ENCODE assay signal across 19 cellular contexts in genomic region chr13:74773263-74773662, GRCh38.
"Had no signal": no experiment of that assay in that cellular context is flagged by ENCODE, and none has a peak within 500 bp of the region (broad histone marks: within the 10 kb centered on the region; RNA-seq: fewer than 3 reads in every experiment).

No MANE protein-coding gene starts in this region.

- H3K27ac ChIP-seq: hepatocyte, sigmoid colon had no signal

- H2AFZ ChIP-seq: hepatocyte had no signal

- H3K4me3 ChIP-seq: dorsolateral prefrontal cortex, hepatocyte, lung, sigmoid colon had no signal

- H3K9me3 ChIP-seq: sigmoid colon had no signal

- DNase-seq: cortex of kidney; dorsolateral prefrontal cortex; effector CD8-positive, alpha-beta T cell; foreskin melanocyte; head of caudate nucleus; left colon; left ventricle myocardium superior; mesendoderm; naive thymus-derived CD4-positive, alpha-beta T cell; nephron progenitor cell; posterior cingulate gyrus; sigmoid colon; small intestine; stimulated activated CD4-positive, alpha-beta T cell treated with anti-CD3 and anti-CD28 coated beads, Interleukin-12 subunit alpha, Interleukin-12 subunit beta, amount 100 ng/mL, for 4 hours; stimulated activated naive CD4-positive, alpha-beta T cell; trophoblast cell had no signal

- H3K27me3 ChIP-seq: dorsolateral prefrontal cortex, hepatocyte, sigmoid colon had no signal

- H3K4me2 ChIP-seq: hepatocyte had no signal

- H3K4me1 ChIP-seq: sigmoid colon had no signal

- H3K36me3 ChIP-seq: sigmoid colon had no signal

- FAIRE-seq: small intestine, urothelium cell line had no signal

- H3K79me2 ChIP-seq: hepatocyte had no signal
